Comparison of ENCODE assay signal across 17 cellular contexts in the genomic region with DNA sequence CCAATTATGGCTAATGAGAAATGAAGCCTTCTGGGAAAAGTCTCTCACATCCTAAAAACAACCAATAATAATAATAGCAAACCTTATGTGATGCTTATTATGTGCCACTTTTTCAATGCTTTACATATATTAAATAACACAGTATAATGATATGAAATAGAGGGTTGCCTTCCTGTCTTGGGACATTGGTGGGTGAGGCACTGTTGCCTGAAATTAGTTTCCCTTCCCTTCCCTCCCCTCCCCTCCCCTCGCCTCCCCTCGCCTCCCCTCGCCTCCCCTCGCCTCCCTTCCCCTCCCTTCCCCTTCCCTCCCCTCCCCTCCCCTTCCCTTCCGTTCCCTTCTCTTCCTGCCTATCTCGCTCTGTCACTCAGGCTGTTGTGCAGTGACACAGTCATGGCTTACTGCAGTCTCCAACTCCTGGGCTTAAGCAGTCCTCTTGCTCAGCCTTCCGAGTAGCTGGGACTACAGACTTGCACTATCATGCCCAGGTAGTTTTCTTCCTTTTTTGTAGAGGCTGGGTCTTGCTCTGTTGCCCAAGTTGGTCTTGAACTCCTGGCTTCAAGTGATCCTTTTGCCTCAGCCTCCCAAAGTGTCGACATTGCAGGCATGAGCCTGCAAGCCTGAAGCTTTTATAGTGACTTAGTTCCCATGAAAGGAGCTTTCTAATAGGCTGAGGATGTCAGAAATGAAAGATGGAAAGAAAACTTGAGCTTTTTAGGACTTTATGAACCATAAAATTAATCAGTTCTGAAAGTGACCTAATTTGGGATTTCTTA.
"Had no signal": no experiment of that assay in that cellular context is flagged by ENCODE, and none has a peak within 500 bp of the region (broad histone marks: within the 10 kb centered on the region; RNA-seq: fewer than 3 reads in every experiment).

No MANE protein-coding gene starts in this region.

- H3K9me3 ChIP-seq: colonic mucosa, heart left ventricle, mucosa of descending colon, neutrophil, right atrium auricular region, suprapubic skin, thyroid gland, upper lobe of left lung, vagina had no signal

- H3K27ac ChIP-seq: colonic mucosa, heart left ventricle, neutrophil, right atrium auricular region, suprapubic skin, thyroid gland, upper lobe of left lung, vagina had no signal

- H3K4me3 ChIP-seq: colonic mucosa, heart left ventricle, mucosa of descending colon, right atrium auricular region, suprapubic skin, thyroid gland, upper lobe of left lung, vagina had no signal

- H3K27me3 Mint-ChIP-seq: naive thymus-derived CD8-positive, alpha-beta T cell had no signal

- DNase-seq: colonic mucosa; effector CD4-positive, alpha-beta T cell; foreskin melanocyte; heart left ventricle; hippocampal formation; kidney glomerular epithelial cell; mucosa of descending colon; naive thymus-derived CD8-positive, alpha-beta T cell; small intestine; stimulated activated CD4-positive, alpha-beta T cell treated with anti-CD3 and anti-CD28 coated beads, Interleukin-12 subunit alpha, Interleukin-12 subunit beta, amount 100 ng/mL, for 4 hours; stimulated activated naive CD8-positive, alpha-beta T cell treated with anti-CD3 and anti-CD28 coated beads, Interleukin-15, Interleukin-2, amounts not matched to agents 100 U/mL and 50 U/mL, for 24 hours; thyroid gland; upper lobe of left lung had no signal

- H3K4me1 ChIP-seq: colonic mucosa, heart left ventricle, right atrium auricular region, suprapubic skin, thyroid gland, upper lobe of left lung, vagina had no signal

- H3K27ac Mint-ChIP-seq: naive thymus-derived CD8-positive, alpha-beta T cell had no signal

- H3K27me3 ChIP-seq: colonic mucosa, heart left ventricle, neutrophil, right atrium auricular region, suprapubic skin, thyroid gland, upper lobe of left lung, vagina had no signal

- H3K36me3 ChIP-seq: colonic mucosa, neutrophil, right atrium auricular region, thyroid gland, vagina had no signal

- H3K4me3 Mint-ChIP-seq: naive thymus-derived CD8-positive, alpha-beta T cell had no signal

- ATAC-seq: heart left ventricle; mucosa of descending colon; naive thymus-derived CD8-positive, alpha-beta T cell; stimulated activated naive CD8-positive, alpha-beta T cell treated with anti-CD3 and anti-CD28 coated beads, Interleukin-15, Interleukin-2, amounts not matched to agents 100 U/mL and 50 U/mL, for 24 hours had no signal
